ENCODE assay signal across 10 cellular contexts in genomic region chr6:31572041-31572911, GRCh38. TPM values are rescaled to one million over a fixed set of nuclear protein-coding genes. Genes with fewer than 3 reads are reported as not detected.
A peak's percentile ranks its signal among the peaks of the same experiment; 100 is the strongest.
DNase-seq lines count a peak whose midpoint lies in the region; ATAC-seq, FAIRE-seq and TF ChIP-seq lines count a peak whose summit lies in the region.
"Had no signal": no experiment of that assay in that cellular context is flagged by ENCODE, and none has a peak within 500 bp of the region (broad histone marks: within the 10 kb centered on the region; RNA-seq: fewer than 3 reads in every experiment).

TSS of gene LTA (plus strand) at chr6:31572289. CDS start at chr6:31572743, 454 bp downstream.

- no peaks in the 10 kb centered on the region for H3K36me3 ChIP-seq in Loucy (ENCODE audit: insufficient read depth, low read length)
- no peaks in the 10 kb centered on the region for H3K36me3 ChIP-seq in esophagus squamous epithelium

- H3K4me1 ChIP-seq in Loucy (ENCODE audit: insufficient read depth, low read length, poor library complexity, severe bottlenecking): peaks cover 86% of the 10 kb centered on the region
- H3K4me1 ChIP-seq in esophagus squamous epithelium: peaks cover 0 to 15% (median 5%) of the 10 kb centered on the region in 3 donors

- no peak for FAIRE-seq in H54 (lab: Jason Lieb, UNC)

- no peak within 1 kb of the TSS for H3K9ac ChIP-seq in Loucy (ENCODE audit: low read depth, low read length, poor library complexity, severe bottlenecking)

- no peaks in the 10 kb centered on the region for H4K20me1 ChIP-seq in Loucy (ENCODE audit: insufficient read depth, low read length, poor library complexity, severe bottlenecking)

- DNase-seq in activated naive CD4-positive, alpha-beta T cell (lab: John Stamatoyannopoulos, UW): peak; percentile 35 to 67 (median 51)
- DNase-seq in stimulated activated CD4-positive, alpha-beta T cell treated with anti-CD3 and anti-CD28 coated beads, Interleukin-4, amount 100 ng/mL, for 1 hour: peak; percentile 80
- DNase-seq in ureter (ENCODE audit: low spot score): no peak
- DNase-seq in HPDE6-E6E7 (ENCODE audit: extremely low spot score): no peak
- no peak for DNase-seq in H54 (ENCODE audit: insufficient read length, low spot score)
- DNase-seq in esophagus squamous epithelium (lab: John Stamatoyannopoulos, UW): no peak

- H3K9me2 ChIP-seq in Loucy (replicated peaks; ENCODE audit: low read depth, low read length): no peaks in the 10 kb centered on the region

- H2AFZ ChIP-seq in Loucy (ENCODE audit: low read length): no peak within 1 kb of the TSS; the same call in 1 of the 2 replicates

- TF ChIP-seq CTCF in Loucy (conservative IDR thresholded peaks at IDR 0.05; ENCODE audit: low read length) (no peak), esophagus squamous epithelium (IDR thresholded peaks at IDR 0.05) (no peak)

- TF ChIP-seq POLR2A in H54 (IDR thresholded peaks at IDR 0.05; ENCODE audit: low read depth, low read length): no peak
- peak in 1 of 4 donors; percentile 28 for TF ChIP-seq POLR2A in esophagus squamous epithelium (IDR thresholded peaks at IDR 0.05)

- peak; percentile 54 for ATAC-seq in GM19025 (IDR thresholded peaks at IDR 0.05; ENCODE audit: low read depth, unreplicated experiment)
- ATAC-seq: HCT116 had no signal

- intact Hi-C loops in esophagus squamous epithelium (cut with DNase I): no loop called here

- H3K9me3 ChIP-seq in Loucy (ENCODE audit: insufficient read depth, low read depth, low read length) (no peaks in the 10 kb centered on the region), esophagus squamous epithelium (no peaks in the 10 kb centered on the region)

- peak within 1 kb of the TSS in 2 of 4 donors; percentile 62 to 72 for H3K27ac ChIP-seq in esophagus squamous epithelium

- 66 to 78% methylated on average over 16 to 25 of the region's 27 CpGs for WGBS in esophagus squamous epithelium, 2 donors

- no peak within 1 kb of the TSS for H3K4me3 ChIP-seq in Loucy (ENCODE audit: low read length, poor library complexity, severe bottlenecking)
- peak within 1 kb of the TSS in 2 of 4 donors; percentile 26 to 45 for H3K4me3 ChIP-seq in esophagus squamous epithelium

- 0 out of 2 replicates have a peak, but pooled peaks cover 3% of the 10 kb centered on the region for H3F3A ChIP-seq in Loucy (ENCODE audit: low read depth)

- H3K27me3 ChIP-seq in Loucy (ENCODE audit: insufficient read depth, low read length, poor library complexity, severe bottlenecking): no peaks in the 10 kb centered on the region
- H3K27me3 ChIP-seq in esophagus squamous epithelium: peaks cover 0 to 21% (median 0%) of the 10 kb centered on the region in 4 donors

- peak within 1 kb of the TSS; percentile 15 for H3K4me2 ChIP-seq in Loucy (ENCODE audit: low read depth, low read length, poor library complexity, severe bottlenecking)

- H3K79me2 ChIP-seq in Loucy (ENCODE audit: insufficient read depth, low read length): no peaks in the 10 kb centered on the region

RNA-seq across cellular contexts. Expression of gene LTA, which starts in this region (rescaled TPM):
- not detected for total RNA-seq in ureter
- total RNA-seq in esophagus squamous epithelium: not detected
- total RNA-seq: epithelial cell of proximal tubule had no signal

Comparison
In these comparisons a context has a peak if more than half of its experiments do, and no peak if none do; other contexts are left out.
1. DNase-seq: peak in activated naive CD4-positive, alpha-beta T cell (4 of 4) and stimulated activated CD4-positive, alpha-beta T cell treated with anti-CD3 and anti-CD28 coated beads, Interleukin-4, amount 100 ng/mL, for 1 hour (single experiment); none in ureter (single experiment), HPDE6-E6E7 (single experiment), H54 (single experiment) and esophagus squamous epithelium (single experiment).